In genomic region chr1:77605246-77606026, GRCh38 we compare ENCODE assay signal across 8 cellular contexts.
DNase-seq lines count a peak whose midpoint lies in the region; ATAC-seq and TF ChIP-seq lines count a peak whose summit lies in the region.

No MANE protein-coding gene starts in this region.

- DNase-seq in HT1080 (ENCODE audit: low read depth), result peak; percentile 43
- peak; percentile 44 for DNase-seq in SKM-1 treated with dmso at 0.1 percent for 144 hours (lab: John Stamatoyannopoulos, UW; ENCODE audit: unreplicated experiment)
- DNase-seq in globus pallidus (ENCODE audit: low spot score), result peak; percentile 47
- DNase-seq in stromal cell of bone marrow (ENCODE audit: low read depth), result peak; percentile 65
- DNase-seq in activated naive CD4-positive, alpha-beta T cell treated with anti-CD3 and anti-CD28 coated beads, Interleukin-2, amount 50 U/mL, for 16 hours, result no peak
- DNase-seq in CD8-positive, alpha-beta T cell, result no peak
- no peak for DNase-seq in NCI-H526 (lab: John Stamatoyannopoulos, UW)
- no peak for DNase-seq in NCI-H1048 (lab: John Stamatoyannopoulos, UW)

- H3K27me3 ChIP-seq in CD8-positive, alpha-beta T cell (ENCODE audit: insufficient read depth, low read length), result no peaks in the 10 kb centered on the region

- no peaks in the 10 kb centered on the region for H3K27me3 Mint-ChIP-seq in CD8-positive, alpha-beta T cell (ENCODE audit: low read depth)

- H3K9me3 Mint-ChIP-seq in CD8-positive, alpha-beta T cell, result peaks cover 20% of the 10 kb centered on the region

- no peak overlapping the region for H3K27ac ChIP-seq in CD8-positive, alpha-beta T cell (ENCODE audit: low read depth, low read length)

- H3K9me3 ChIP-seq in CD8-positive, alpha-beta T cell (ENCODE audit: low read length), result no peaks in the 10 kb centered on the region

- ATAC-seq in CD8-positive, alpha-beta T cell, result no peak

- intact Hi-C loops in CD8-positive, alpha-beta T cell (cut with DNase I, micrococcal nuclease), result no loop called here

- peaks cover 31% of the 10 kb centered on the region for H3K4me1 Mint-ChIP-seq in CD8-positive, alpha-beta T cell (ENCODE audit: low read depth)

- H3K4me3 Mint-ChIP-seq in CD8-positive, alpha-beta T cell, result no peak overlapping the region

- TF ChIP-seq CTCF in CD8-positive, alpha-beta T cell (IDR thresholded peaks at IDR 0.05), result no peak

- POLR2A ChIA-PET in CD8-positive, alpha-beta T cell (lab: Charles Lee), result no interaction called here

- no peaks in the 10 kb centered on the region for H3K4me1 ChIP-seq in CD8-positive, alpha-beta T cell (ENCODE audit: insufficient read depth, low read length)

- peaks cover 65% of the 10 kb centered on the region for H3K36me3 Mint-ChIP-seq in CD8-positive, alpha-beta T cell

- H3K4me3 ChIP-seq in CD8-positive, alpha-beta T cell (ENCODE audit: low read depth, low read length), result no peak overlapping the region

- H3K27ac Mint-ChIP-seq in CD8-positive, alpha-beta T cell, result no peak overlapping the region

- CTCF ChIA-PET in CD8-positive, alpha-beta T cell (lab: Charles Lee), result no interaction called here

- H3K36me3 ChIP-seq in CD8-positive, alpha-beta T cell (ENCODE audit: insufficient read depth, low read length), result no peaks in the 10 kb centered on the region

Comparison
In these comparisons a context has a peak if more than half of its experiments do, and no peak if none do; other contexts are left out.
1. DNase-seq: peak in HT1080 (single experiment), SKM-1 treated with dmso at 0.1 percent for 144 hours (single experiment), globus pallidus (single experiment) and stromal cell of bone marrow (single experiment); none in activated naive CD4-positive, alpha-beta T cell treated with anti-CD3 and anti-CD28 coated beads, Interleukin-2, amount 50 U/mL, for 16 hours (single experiment), CD8-positive, alpha-beta T cell (0 of 7), NCI-H526 (0 of 2) and NCI-H1048 (single experiment).